Comparison of ENCODE assay signal across 8 cellular contexts in genomic region chr1:3899776-3900149, GRCh38. TPM values are rescaled to one million over a fixed set of nuclear protein-coding genes. Genes with fewer than 3 reads are reported as not detected.
DNase-seq lines count a peak whose midpoint lies in the region; ATAC-seq and TF ChIP-seq lines count a peak whose summit lies in the region.

No MANE protein-coding gene starts in this region.

- TF ChIP-seq CTCF in epithelial cell of esophagus (IDR thresholded peaks at IDR 0.05; ENCODE audit: insufficient read depth, low read depth, low read length, missing control alignments) (no peak), parathyroid adenoma (IDR thresholded peaks at IDR 0.05) (no peak)

- H3K36me3 ChIP-seq in H7 (replicated peaks; ENCODE audit: control insufficient read depth, insufficient read depth, low read length) (no peaks in the 10 kb centered on the region; the same call in 1 of the 2 replicates), SJCRH30 (peaks cover 23% of the 10 kb centered on the region; the same call in 1 of the 2 replicates), parathyroid adenoma (ENCODE audit: control insufficient read depth, insufficient read depth, low read length) (no peaks in the 10 kb centered on the region)

- H3K27ac ChIP-seq in SJCRH30 = peak overlapping the region; percentile 96
- H3K27ac ChIP-seq in parathyroid adenoma = peak overlapping the region; percentile 89

- H3K4me3 ChIP-seq in GM08714 (ENCODE audit: low read length) = peak overlapping the region; percentile 85
- peak overlapping the region; percentile 99 for H3K4me3 ChIP-seq in H7 (ENCODE audit: insufficient read depth, low read depth, low read length)
- peak overlapping the region; percentile 79 for H3K4me3 ChIP-seq in SJCRH30
- H3K4me3 ChIP-seq in epithelial cell of esophagus (ENCODE audit: low read length) = peak overlapping the region; percentile 82
- H3K4me3 ChIP-seq in parathyroid adenoma (ENCODE audit: low read depth, low read length) = peak overlapping the region; percentile 92

- peak overlapping the region; percentile 96 for H3K4me2 ChIP-seq in parathyroid adenoma (ENCODE audit: low read length)

- ATAC-seq in GM21529 (IDR thresholded peaks at IDR 0.05; ENCODE audit: unreplicated experiment) (no peak), HG03135 (IDR thresholded peaks at IDR 0.05; ENCODE audit: unreplicated experiment) (no peak)

- H3K79me2 ChIP-seq in parathyroid adenoma = peaks cover 12% of the 10 kb centered on the region

- DNase-seq in H7 (peak; percentile 88), SJCRH30 (peak; percentile 56 to 57), epithelial cell of esophagus (ENCODE audit: low read depth) (no peak), SKM-1 (lab: John Stamatoyannopoulos, UW; ENCODE audit: unreplicated experiment) (no peak)

- peaks cover 25% of the 10 kb centered on the region for H3K4me1 ChIP-seq in SJCRH30
- no peaks in the 10 kb centered on the region for H3K4me1 ChIP-seq in parathyroid adenoma

- peak overlapping the region; percentile 67 for H3K9ac ChIP-seq in parathyroid adenoma

- H3K9me3 ChIP-seq in SJCRH30 (replicated peaks) (peaks cover 8% of the 10 kb centered on the region; the same call in 1 of the 2 replicates), parathyroid adenoma (ENCODE audit: control insufficient read depth, low read length) (no peaks in the 10 kb centered on the region)

- H3K27me3 ChIP-seq in H7 (ENCODE audit: control insufficient read depth, insufficient read depth, low read length) (no peaks in the 10 kb centered on the region), SJCRH30 (no peaks in the 10 kb centered on the region), parathyroid adenoma (ENCODE audit: control insufficient read depth, insufficient read depth, low read length) (no peaks in the 10 kb centered on the region)

- H2AFZ ChIP-seq in parathyroid adenoma = peak overlapping the region; percentile 97

RNA-seq across cellular contexts. Expression of gene C1orf174, which starts 0.3 kb away (rescaled TPM):
- total RNA-seq in H7 (2014; rRNA removed; shearing (Covaris generic)) = 60.5 and 63.9 TPM in 2 replicates
- total RNA-seq in SJCRH30 (2014; rRNA removed; shearing (Covaris generic)) = 55.0 and 59.2 TPM in 2 replicates

RNA-seq across cellular contexts. Expression of gene DFFB, which starts 42.5 kb away (rescaled TPM):
- total RNA-seq in H7 (2014; rRNA removed; shearing (Covaris generic)) = 12.1 and 14.1 TPM in 2 replicates
- total RNA-seq in SJCRH30 (2014; rRNA removed; shearing (Covaris generic)) = 5.6 and 6.4 TPM in 2 replicates

RNA-seq across cellular contexts. Expression of gene CEP104, which starts 42.8 kb away (rescaled TPM):
- total RNA-seq in H7 (2014; rRNA removed; shearing (Covaris generic)) = 22.8 and 35.8 TPM in 2 replicates
- total RNA-seq in SJCRH30 (2014; rRNA removed; shearing (Covaris generic)) = 30.5 and 35.1 TPM in 2 replicates

Comparison
In these comparisons a context has a peak if more than half of its experiments do, and no peak if none do; other contexts are left out.
1. DNase-seq: peak in H7 (single experiment) and SJCRH30 (2 of 2); none in epithelial cell of esophagus (single experiment) and SKM-1 (single experiment).
2. Peak in every context shown above with its lines, with median percentiles within 50 percentile points of each other: H3K4me3 ChIP-seq.